In the genomic region with DNA sequence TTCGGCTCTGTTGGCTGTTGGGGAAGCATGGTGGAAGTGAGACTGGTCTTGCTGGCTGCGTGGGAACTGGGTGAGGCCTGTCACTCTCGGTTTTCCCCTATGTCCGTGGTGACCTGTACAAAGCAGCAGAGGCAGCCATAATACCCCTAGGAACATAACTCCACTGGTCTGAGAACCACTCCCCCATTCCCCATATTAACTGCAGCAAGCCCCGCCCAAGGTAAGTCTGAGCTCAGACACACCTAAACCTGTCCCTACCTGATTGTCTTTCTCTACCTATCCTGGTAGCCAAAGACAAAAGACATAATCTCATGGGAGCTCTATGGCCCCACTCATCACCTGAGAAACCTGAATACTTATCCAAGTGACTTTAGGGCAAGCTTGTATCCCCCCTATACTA, we compare ENCODE assay signal across 18 cellular contexts.
A peak's percentile ranks its signal among the peaks of the same experiment; 100 is the strongest.
DNase-seq lines count a peak whose midpoint lies in the region; ATAC-seq and TF ChIP-seq lines count a peak whose summit lies in the region.
"Had no signal": no experiment of that assay in that cellular context is flagged by ENCODE, and none has a peak within 500 bp of the region (broad histone marks: within the 10 kb centered on the region; RNA-seq: fewer than 3 reads in every experiment).

No MANE protein-coding gene starts in this region.

- 0 out of 2 replicates have a peak overlapping the region, but pooled peaks have one; percentile 27 for H2AFZ ChIP-seq in PC-9
- H2AFZ ChIP-seq: GM23338 had no signal

- H3K36me3 ChIP-seq in Caco-2 (ENCODE audit: control insufficient read depth, insufficient read depth, low read length) (no peaks in the 10 kb centered on the region), PC-9 (ENCODE audit: low read depth) (no peaks in the 10 kb centered on the region), esophagus squamous epithelium (no peaks in the 10 kb centered on the region)
- H3K36me3 ChIP-seq: BLaER1 had no signal

- H3K4me3 Mint-ChIP-seq in Caco-2 (ENCODE audit: unreplicated experiment) = no peak overlapping the region
- H3K4me3 Mint-ChIP-seq in type B pancreatic cell = no peak overlapping the region
- H3K4me3 Mint-ChIP-seq in activated T-cell treated with anti-CD3 and anti-CD28 coated beads, Interleukin-2, amount 50 U/mL, for 72 hours = no peak overlapping the region
- H3K4me3 Mint-ChIP-seq: CD14-positive monocyte; CD4-positive, alpha-beta memory T cell; GM23338; HFFc6 had no signal

- H3K4me2 ChIP-seq in PC-9 = peak overlapping the region; percentile 2; the same call in 1 of the 2 replicates
- H3K4me2 ChIP-seq: BLaER1, GM23338 had no signal

- H3K36me3 Mint-ChIP-seq in Caco-2 (ENCODE audit: insufficient read depth, unreplicated experiment) (peaks cover 8% of the 10 kb centered on the region), type B pancreatic cell (no peaks in the 10 kb centered on the region)
- peaks cover 0 to 1% of the 10 kb centered on the region in 2 donors for H3K36me3 Mint-ChIP-seq in activated T-cell treated with anti-CD3 and anti-CD28 coated beads, Interleukin-2, amount 50 U/mL, for 72 hours (ENCODE audit: insufficient read depth in 2 of 2)
- H3K36me3 Mint-ChIP-seq: CD14-positive monocyte; CD4-positive, alpha-beta memory T cell had no signal

- no peaks in the 10 kb centered on the region for H3K27me3 ChIP-seq in Caco-2 (replicated peaks; ENCODE audit: control insufficient read depth, insufficient read depth, low read length)
- no peaks in the 10 kb centered on the region for H3K27me3 ChIP-seq in PC-9 (ENCODE audit: insufficient read depth, low read depth)
- no peaks in the 10 kb centered on the region for H3K27me3 ChIP-seq in esophagus squamous epithelium
- H3K27me3 ChIP-seq: BLaER1 had no signal

- DNase-seq in Caco-2 (no peak), PC-9 (no peak), esophagus squamous epithelium (lab: John Stamatoyannopoulos, UW) (no peak), type B pancreatic cell (ENCODE audit: extremely low spot score, unreplicated experiment) (no peak), NCI-H510A treated with DMSO at 0.1 percent for 48 hours (lab: John Stamatoyannopoulos, UW) (no peak)
- DNase-seq in activated CD8-positive, alpha-beta memory T cell treated with anti-CD3 and anti-CD28 coated beads for 24 hours = no peak
- no peak for DNase-seq in activated T-cell treated with anti-CD3 and anti-CD28 coated beads, Interleukin-2, amount 50 U/mL, for 72 hours
- DNase-seq: 8988T; Calu3; CD4-positive, alpha-beta memory T cell; DMS79 treated with DMSO at 0.1 percent for 48 hours; GF-D8; H7; HFFc6 had no signal

- H3K9me3 Mint-ChIP-seq in Caco-2 (ENCODE audit: unreplicated experiment) (peaks cover 40% of the 10 kb centered on the region), type B pancreatic cell (peaks cover 8% of the 10 kb centered on the region)
- peaks cover 0 to 7% of the 10 kb centered on the region in 2 donors for H3K9me3 Mint-ChIP-seq in activated T-cell treated with anti-CD3 and anti-CD28 coated beads, Interleukin-2, amount 50 U/mL, for 72 hours

- H3K9me2 ChIP-seq in PC-9 (ENCODE audit: insufficient read depth) = peaks cover 5% of the 10 kb centered on the region

- H3K4me1 Mint-ChIP-seq in Caco-2 (ENCODE audit: low read depth, unreplicated experiment) = peaks cover 11% of the 10 kb centered on the region
- H3K4me1 Mint-ChIP-seq in type B pancreatic cell (ENCODE audit: unreplicated experiment) = peaks cover 10% of the 10 kb centered on the region
- no peaks in the 10 kb centered on the region for H3K4me1 Mint-ChIP-seq in activated T-cell treated with anti-CD3 and anti-CD28 coated beads, Interleukin-2, amount 50 U/mL, for 72 hours (ENCODE audit: low read depth)
- H3K4me1 Mint-ChIP-seq: CD14-positive monocyte; CD4-positive, alpha-beta memory T cell; GM23338 had no signal

- ATAC-seq in activated T-cell treated with anti-CD3 and anti-CD28 coated beads, Interleukin-2, amount 50 U/mL, for 72 hours (replicated peaks in 1 of 2) = no peak
- ATAC-seq: GM23338, HCT116 had no signal

- no peak for TF ChIP-seq POLR2A in esophagus squamous epithelium (IDR thresholded peaks at IDR 0.05)

- H3K27me3 Mint-ChIP-seq in Caco-2 (ENCODE audit: insufficient read depth, unreplicated experiment) (no peaks in the 10 kb centered on the region), type B pancreatic cell (no peaks in the 10 kb centered on the region)
- peaks cover 10% of the 10 kb centered on the region for H3K27me3 Mint-ChIP-seq in activated T-cell treated with anti-CD3 and anti-CD28 coated beads, Interleukin-2, amount 50 U/mL, for 72 hours (ENCODE audit: low read depth)

- TF ChIP-seq CTCF in Caco-2 (IDR thresholded peaks at IDR 0.05; ENCODE audit: insufficient read depth in 1 of 2, low read depth in 1 of 2, low read length in 1 of 2, severe bottlenecking in 1 of 2, unreplicated experiment in 1 of 2) (no peak), PC-9 (conservative IDR thresholded peaks at IDR 0.05) (no peak), esophagus squamous epithelium (IDR thresholded peaks at IDR 0.05) (no peak), type B pancreatic cell (conservative IDR thresholded peaks at IDR 0.05) (no peak)

- H3F3A ChIP-seq in PC-9 (ENCODE audit: insufficient read depth, low read depth) = no peaks in the 10 kb centered on the region

- H3K27ac ChIP-seq in PC-9 (no peak overlapping the region), esophagus squamous epithelium (peak overlapping the region in 3 of 4 donors; percentile 33 to 59 (median 59))
- H3K27ac ChIP-seq: BLaER1 had no signal

- H3K4me1 ChIP-seq in Caco-2 (peaks cover 8% of the 10 kb centered on the region; the same call in 1 of the 2 replicates), PC-9 (replicated peaks; ENCODE audit: insufficient read depth) (peaks cover 9% of the 10 kb centered on the region; the same call in 1 of the 2 replicates), esophagus squamous epithelium (peaks cover 0 to 18% (median 0%) of the 10 kb centered on the region in 3 donors)
- H3K4me1 ChIP-seq: BLaER1 had no signal

- intact Hi-C loops in Caco-2 (cut with micrococcal nuclease; ENCODE audit: unreplicated experiment) (no loop called here), PC-9 (cut with micrococcal nuclease; ENCODE audit: unreplicated experiment) (no loop called here), esophagus squamous epithelium (cut with DNase I) (no loop called here)

- no peaks in the 10 kb centered on the region for H3K79me2 ChIP-seq in PC-9 (ENCODE audit: low read depth)

- 38 to 80% methylated on average over 3 to 5 of the region's 5 CpGs for WGBS in esophagus squamous epithelium, 2 donors

- H3K4me3 ChIP-seq in Caco-2 (ENCODE audit: low read depth, low read length) (no peak overlapping the region), PC-9 (no peak overlapping the region), esophagus squamous epithelium (no peak overlapping the region)
- H3K4me3 ChIP-seq: BLaER1, GM23338 had no signal

- BruUV-seq in Caco-2 (replicated peaks; lab: Mats Ljungman, UMichigan) (no TSS peak), PC-9 (replicated peaks; lab: Mats Ljungman, UMichigan) (no TSS peak)

- POLR2A ChIA-PET in Caco-2 (lab: Charles Lee) (no interaction called here), PC-9 (lab: Charles Lee; ENCODE audit: unreplicated experiment) (no interaction called here)

- H3K9me3 ChIP-seq in Caco-2 = peaks cover 24% of the 10 kb centered on the region
- peaks cover 18% of the 10 kb centered on the region for H3K9me3 ChIP-seq in PC-9 (ENCODE audit: insufficient read depth, low read depth)
- H3K9me3 ChIP-seq in esophagus squamous epithelium = no peaks in the 10 kb centered on the region

- CTCF ChIA-PET in Caco-2 (lab: Charles Lee) = no interaction called here
- CTCF ChIA-PET in PC-9 (lab: Charles Lee) = no interaction called here

- H4K20me1 ChIP-seq in PC-9 (ENCODE audit: insufficient read depth) = no peaks in the 10 kb centered on the region
- H4K20me1 ChIP-seq: BLaER1 had no signal

- H3K27ac Mint-ChIP-seq in Caco-2 (ENCODE audit: unreplicated experiment) (peak overlapping the region; percentile 59), type B pancreatic cell (peak overlapping the region; percentile 68)
- no peak overlapping the region for H3K27ac Mint-ChIP-seq in activated T-cell treated with anti-CD3 and anti-CD28 coated beads, Interleukin-2, amount 50 U/mL, for 72 hours
- H3K27ac Mint-ChIP-seq: CD4-positive, alpha-beta memory T cell; GM23338; HFFc6 had no signal
